22 cellular contexts compared by ENCODE assay signal in the genomic region with DNA sequence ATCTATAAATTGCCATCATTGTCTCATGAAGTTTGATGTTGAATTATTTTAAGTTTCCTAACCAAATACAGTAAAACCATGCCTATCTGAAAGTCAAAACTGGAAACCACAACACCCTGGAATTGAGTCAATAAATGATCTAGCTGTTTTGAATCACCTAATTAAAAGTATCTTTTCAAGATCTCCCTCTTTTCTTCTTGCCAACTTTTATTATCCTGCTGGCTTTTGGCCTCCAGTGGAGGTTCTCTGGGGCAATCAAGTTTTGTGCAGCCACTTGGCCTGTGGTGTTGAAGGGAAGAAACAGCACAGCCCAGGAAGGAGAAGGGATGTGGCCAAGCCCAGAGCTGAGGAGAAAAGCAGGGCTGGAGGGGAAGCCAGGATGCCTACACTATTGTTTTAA.
DNase-seq lines count a peak whose midpoint lies in the region; ATAC-seq and TF ChIP-seq lines count a peak whose summit lies in the region.
"Had no signal": no experiment of that assay in that cellular context is flagged by ENCODE, and none has a peak within 500 bp of the region (broad histone marks: within the 10 kb centered on the region; RNA-seq: fewer than 3 reads in every experiment).

No MANE protein-coding gene starts in this region.

- no peak overlapping the region for H3K4me3 Mint-ChIP-seq in activated CD4-positive, alpha-beta memory T cell treated with anti-CD3 and anti-CD28 coated beads, Interleukin-2, amount 10 ng/mL, durations not matched to agents 7 days and 5 days
- H3K4me3 Mint-ChIP-seq: activated CD4-positive, alpha-beta memory T cell treated with anti-CD3 and anti-CD28 coated beads for 36 hours; T-helper 1 cell treated with Interleukin-12 subunit alpha and Interleukin-12 subunit beta and Interleukin-4 antibody, amounts not matched to agents 30 μg/mL and 1 μg/mL, for 36 hours had no signal

- H3K27me3 Mint-ChIP-seq in activated CD4-positive, alpha-beta memory T cell treated with anti-CD3 and anti-CD28 coated beads, Interleukin-2, amount 10 ng/mL, durations not matched to agents 7 days and 5 days, result peaks cover 6% of the 10 kb centered on the region

- in situ Hi-C loops in mammary epithelial cell (cut with MboI; ENCODE audit: low sequenced_read_pairs in 2 of 2), result no loop called here

- H3K27me3 ChIP-seq in MG63, result peaks cover 2% of the 10 kb centered on the region; the same call in 1 of the 2 replicates
- no peaks in the 10 kb centered on the region for H3K27me3 ChIP-seq in mammary epithelial cell (ENCODE audit: insufficient read depth, low read length)
- H3K27me3 ChIP-seq: upper lobe of right lung had no signal

- H3K9me3 ChIP-seq in MG63, result no peaks in the 10 kb centered on the region
- H3K9me3 ChIP-seq in mammary epithelial cell (replicated peaks; ENCODE audit: insufficient read depth, low read length), result no peaks in the 10 kb centered on the region
- H3K9me3 ChIP-seq: upper lobe of right lung had no signal

- no peak overlapping the region for H2AFZ ChIP-seq in mammary epithelial cell (ENCODE audit: low read depth, low read length)

- DNase-seq in EH (ENCODE audit: low read depth) (peak; percentile 27), MG63 (peak; percentile 62), mammary epithelial cell (peak; percentile 13), left ventricle myocardium superior (peak; percentile 47), NCI-H524 treated with DMSO at 0.1 percent for 48 hours (lab: John Stamatoyannopoulos, UW) (no peak), NCI-H69 (lab: John Stamatoyannopoulos, UW) (no peak), NCI-H1436 (lab: John Stamatoyannopoulos, UW) (no peak)
- DNase-seq in activated CD4-positive, alpha-beta memory T cell treated with anti-CD3 and anti-CD28 coated beads, Interleukin-2, amount 10 ng/mL, durations not matched to agents 7 days and 5 days, result no peak
- DNase-seq: activated CD4-positive, alpha-beta memory T cell treated with anti-CD3 and anti-CD28 coated beads for 36 hours; central memory CD4-positive, alpha-beta T cell; effector CD4-positive, alpha-beta T cell; GF-D8; HCEC 1CT; NCI-H1105 treated with DMSO at 0.1 percent for 48 hours; NCI-H526 treated with DMSO at 0.1 percent for 48 hours; OCI-M1; SIG-M5; upper lobe of right lung had no signal

- no peak overlapping the region for H3K9ac ChIP-seq in mammary epithelial cell (ENCODE audit: insufficient read depth, low read length)

- no peak for TF ChIP-seq CTCF in mammary epithelial cell (conservative IDR thresholded peaks at IDR 0.05 in 1 of 2, IDR thresholded peaks at IDR 0.05 in 1 of 2; ENCODE audit: extremely low read depth in 1 of 2, insufficient read depth in 1 of 2, low read depth in 1 of 2, low read length in 2 of 2)

- no peak overlapping the region for H3K4me3 ChIP-seq in MG63
- H3K4me3 ChIP-seq in mammary epithelial cell (replicated peaks in 1 of 3; ENCODE audit: insufficient read depth in 1 of 3, low read depth in 2 of 3, low read length in 3 of 3), result no peak overlapping the region
- H3K4me3 ChIP-seq: upper lobe of right lung had no signal

- no peaks in the 10 kb centered on the region for H3K9me3 Mint-ChIP-seq in activated CD4-positive, alpha-beta memory T cell treated with anti-CD3 and anti-CD28 coated beads, Interleukin-2, amount 10 ng/mL, durations not matched to agents 7 days and 5 days
- H3K9me3 Mint-ChIP-seq: activated CD4-positive, alpha-beta memory T cell treated with anti-CD3 and anti-CD28 coated beads for 36 hours; T-helper 1 cell treated with Interleukin-12 subunit alpha and Interleukin-12 subunit beta and Interleukin-4 antibody, amounts not matched to agents 30 μg/mL and 1 μg/mL, for 36 hours had no signal

- no peak overlapping the region for H3K27ac Mint-ChIP-seq in activated CD4-positive, alpha-beta memory T cell treated with anti-CD3 and anti-CD28 coated beads, Interleukin-2, amount 10 ng/mL, durations not matched to agents 7 days and 5 days
- H3K27ac Mint-ChIP-seq: activated CD4-positive, alpha-beta memory T cell treated with anti-CD3 and anti-CD28 coated beads for 36 hours; T-helper 1 cell treated with Interleukin-12 subunit alpha and Interleukin-12 subunit beta and Interleukin-4 antibody, amounts not matched to agents 30 μg/mL and 1 μg/mL, for 36 hours had no signal

- H3K4me1 Mint-ChIP-seq in activated CD4-positive, alpha-beta memory T cell treated with anti-CD3 and anti-CD28 coated beads, Interleukin-2, amount 10 ng/mL, durations not matched to agents 7 days and 5 days, result peaks cover 6% of the 10 kb centered on the region

- POLR2A ChIA-PET in activated CD4-positive, alpha-beta memory T cell treated with anti-CD3 and anti-CD28 coated beads, Interleukin-2, amount 10 ng/mL, durations not matched to agents 7 days and 5 days (lab: Charles Lee), result no interaction called here

- H4K20me1 ChIP-seq in mammary epithelial cell (ENCODE audit: insufficient read depth, low read length), result no peaks in the 10 kb centered on the region

- intact Hi-C loops in mammary epithelial cell (cut with micrococcal nuclease), result no loop called here
- intact Hi-C loops in left ventricle myocardium superior (cut with micrococcal nuclease), result no loop called here

- no peaks in the 10 kb centered on the region for H3K36me3 ChIP-seq in MG63
- H3K36me3 ChIP-seq in mammary epithelial cell (ENCODE audit: insufficient read depth, low read length), result no peaks in the 10 kb centered on the region
- H3K36me3 ChIP-seq: upper lobe of right lung had no signal

- no peaks in the 10 kb centered on the region for H3K79me2 ChIP-seq in mammary epithelial cell (ENCODE audit: insufficient read depth, low read length)

- no TSS peak for BruUV-seq in mammary epithelial cell (replicated peaks; lab: Mats Ljungman, UMichigan)

- dilution Hi-C loops in mammary epithelial cell (cut with HindIII; ENCODE audit: low sequenced_read_pairs), result no loop called here

- no peak overlapping the region for H3K4me2 ChIP-seq in mammary epithelial cell (ENCODE audit: insufficient read depth, low read depth, low read length)

- H3K27ac ChIP-seq in mammary epithelial cell (ENCODE audit: insufficient read depth, low read depth, low read length), result no peak overlapping the region
- H3K27ac ChIP-seq: upper lobe of right lung, VCaP had no signal

- CTCF ChIA-PET in mammary epithelial cell (lab: Charles Lee; ENCODE audit: low non-redundant PET), result no interaction called here
- CTCF ChIA-PET in activated CD4-positive, alpha-beta memory T cell treated with anti-CD3 and anti-CD28 coated beads, Interleukin-2, amount 10 ng/mL, durations not matched to agents 7 days and 5 days (lab: Charles Lee), result no interaction called here

- peaks cover 18% of the 10 kb centered on the region for H3K4me1 ChIP-seq in mammary epithelial cell (ENCODE audit: insufficient read depth, low read length)
- H3K4me1 ChIP-seq: upper lobe of right lung had no signal

- peak; percentile 77 for ATAC-seq in left ventricle myocardium superior
- ATAC-seq: esophagus mucosa, sciatic nerve, upper lobe of right lung had no signal

- no peaks in the 10 kb centered on the region for H3K36me3 Mint-ChIP-seq in activated CD4-positive, alpha-beta memory T cell treated with anti-CD3 and anti-CD28 coated beads, Interleukin-2, amount 10 ng/mL, durations not matched to agents 7 days and 5 days (ENCODE audit: low read depth)
- H3K36me3 Mint-ChIP-seq: activated CD4-positive, alpha-beta memory T cell treated with anti-CD3 and anti-CD28 coated beads for 36 hours had no signal

Comparison
In these comparisons a context has a peak if more than half of its experiments do, and no peak if none do; other contexts are left out.
1. DNase-seq: peak in EH (single experiment), MG63 (single experiment), mammary epithelial cell (single experiment) and left ventricle myocardium superior (single experiment); none in activated CD4-positive, alpha-beta memory T cell treated with anti-CD3 and anti-CD28 coated beads, Interleukin-2, amount 10 ng/mL, durations not matched to agents 7 days and 5 days (single experiment), NCI-H524 treated with DMSO at 0.1 percent for 48 hours (single experiment), NCI-H69 (single experiment) and NCI-H1436 (single experiment).